Comparison of ENCODE assay signal across 8 cellular contexts in genomic region chr11:35272391-35272821, GRCh38.
DNase-seq lines count a peak whose midpoint lies in the region; ATAC-seq and TF ChIP-seq lines count a peak whose summit lies in the region.

No MANE protein-coding gene starts in this region.

- 92 to 96% (median 94%) methylated on average over 3 of the region's 3 CpGs for WGBS in ovary, 3 donors
- 71 to 77% methylated on average over 3 of the region's 3 CpGs for WGBS in esophagus squamous epithelium, 2 donors

- intact Hi-C loops in ovary (cut with DNase I), result loop anchor here in 1 of 4 donors (10.0 kb wide), 1 partner anchor 58 kb away; no protein-coding TSS in a partner anchor
- intact Hi-C loops in esophagus squamous epithelium (cut with DNase I), result no loop called here

- TF ChIP-seq POLR2A in ovary (IDR thresholded peaks at IDR 0.05) (no peak), esophagus squamous epithelium (IDR thresholded peaks at IDR 0.05) (no peak)

- no peaks in the 10 kb centered on the region for H3K27me3 ChIP-seq in ovary
- H3K27me3 ChIP-seq in esophagus squamous epithelium, result no peaks in the 10 kb centered on the region

- TF ChIP-seq CTCF in ovary (IDR thresholded peaks at IDR 0.05) (no peak), esophagus squamous epithelium (IDR thresholded peaks at IDR 0.05) (no peak)

- no peaks in the 10 kb centered on the region for H3K9me3 ChIP-seq in ovary
- no peaks in the 10 kb centered on the region for H3K9me3 ChIP-seq in esophagus squamous epithelium

- peak; percentile 21 to 40 (median 33) for DNase-seq in activated CD8-positive, alpha-beta memory T cell treated with anti-CD3 and anti-CD28 coated beads for 48 hours (ENCODE audit: low read depth in 2 of 3, low spot score in 2 of 3)
- peak; percentile 62 for DNase-seq in stimulated activated CD4-positive, alpha-beta T cell treated with anti-CD3 and anti-CD28 coated beads, Interleukin-1b, Interleukin-23, amount 100 ng/mL, for 48 hours
- DNase-seq in NCI-H526 (lab: John Stamatoyannopoulos, UW), result no peak
- DNase-seq in ovary, result no peak
- DNase-seq in esophagus squamous epithelium (lab: John Stamatoyannopoulos, UW), result no peak
- no peak for DNase-seq in COLO829 (ENCODE audit: low spot score)

- no peak overlapping the region for H3K4me3 ChIP-seq in ovary
- H3K4me3 ChIP-seq in esophagus squamous epithelium, result no peak overlapping the region

- ATAC-seq in GM19395 (IDR thresholded peaks at IDR 0.05; ENCODE audit: unreplicated experiment), result peak; percentile 91
- peak; percentile 88 for ATAC-seq in HG03354 (IDR thresholded peaks at IDR 0.05; ENCODE audit: poor library complexity, severe bottlenecking, unreplicated experiment)

- H3K27ac ChIP-seq in ovary (no peak overlapping the region), esophagus squamous epithelium (no peak overlapping the region)

- TF ChIP-seq EP300 in ovary (IDR thresholded peaks at IDR 0.05), result no peak

- H3K36me3 ChIP-seq in ovary (no peaks in the 10 kb centered on the region), esophagus squamous epithelium (no peaks in the 10 kb centered on the region)

- no peaks in the 10 kb centered on the region for H3K4me1 ChIP-seq in ovary (ENCODE audit: insufficient read depth)
- peaks cover 16 to 33% (median 19%) of the 10 kb centered on the region in 3 donors for H3K4me1 ChIP-seq in esophagus squamous epithelium

Comparison
In these comparisons a context has a peak if more than half of its experiments do, and no peak if none do; other contexts are left out.
1. DNase-seq: peak in activated CD8-positive, alpha-beta memory T cell treated with anti-CD3 and anti-CD28 coated beads for 48 hours (3 of 3) and stimulated activated CD4-positive, alpha-beta T cell treated with anti-CD3 and anti-CD28 coated beads, Interleukin-1b, Interleukin-23, amount 100 ng/mL, for 48 hours (single experiment); none in NCI-H526 (0 of 2), ovary (0 of 5), esophagus squamous epithelium (single experiment) and COLO829 (single experiment).